8 cellular contexts compared by ENCODE assay signal in genomic region chr2:207692206-207693065, GRCh38. TPM values are rescaled to one million over a fixed set of nuclear protein-coding genes. Genes with fewer than 3 reads are reported as not detected.
DNase-seq lines count a peak whose midpoint lies in the region; ATAC-seq and TF ChIP-seq lines count a peak whose summit lies in the region.

No MANE protein-coding gene starts in this region.

- peak overlapping the region in 2 of 10 donors; percentile 35 to 56 for H3K4me3 Mint-ChIP-seq in naive thymus-derived CD4-positive, alpha-beta T cell

- peak; percentile 82 for ATAC-seq in naive thymus-derived CD4-positive, alpha-beta T cell
- ATAC-seq in HG03378 (IDR thresholded peaks at IDR 0.05; ENCODE audit: unreplicated experiment) (no peak), GM18517 (IDR thresholded peaks at IDR 0.05; ENCODE audit: unreplicated experiment) (no peak)

- no peak overlapping the region for H3K27ac Mint-ChIP-seq in naive thymus-derived CD4-positive, alpha-beta T cell

- POLR2A ChIA-PET in naive thymus-derived CD4-positive, alpha-beta T cell (lab: Charles Lee): interaction anchor here (0.7 kb wide), 1 partner anchor 19 kb away, joined by 3 read pairs; the partner anchor contains the start of gene CCNYL1

- DNase-seq in DMS 273 (lab: John Stamatoyannopoulos, UW; ENCODE audit: unreplicated experiment) (peak; percentile 64), DMS 273 treated with DMSO at 0.1 percent for 48 hours (lab: John Stamatoyannopoulos, UW) (no peak), UCSD-AML1 (lab: John Stamatoyannopoulos, UW; ENCODE audit: unreplicated experiment) (peak; percentile 33), colonic mucosa (peak; percentile 57)
- DNase-seq in naive thymus-derived CD4-positive, alpha-beta T cell: peak in 8 of 9 donors; percentile 21 to 58 (median 41)

- H3K4me1 ChIP-seq in colonic mucosa: no peaks in the 10 kb centered on the region
- H3K4me1 ChIP-seq in naive thymus-derived CD4-positive, alpha-beta T cell (ENCODE audit: control insufficient read depth in 2 of 2, insufficient read depth in 2 of 2, low read length in 2 of 2): no peaks in the 10 kb centered on the region

- TF ChIP-seq CTCF in colonic mucosa (IDR thresholded peaks at IDR 0.05): peak; percentile 38

- H3K4me1 Mint-ChIP-seq in naive thymus-derived CD4-positive, alpha-beta T cell: peaks cover 0 to 6% (median 5%) of the 10 kb centered on the region in 7 donors

- no peaks in the 10 kb centered on the region for H3K36me3 Mint-ChIP-seq in naive thymus-derived CD4-positive, alpha-beta T cell

- intact Hi-C loops in colonic mucosa (cut with DNase I): no loop called here
- intact Hi-C loops in naive thymus-derived CD4-positive, alpha-beta T cell (cut with micrococcal nuclease): loop anchor here in 1 of 2 donors (1.0 to 5.0 kb wide), 7 partner anchors 19 to 1000 kb away; partner anchors contain the start of genes CCNYL1 and METTL21A

- peaks cover 0 to 5% (median 0%) of the 10 kb centered on the region in 5 donors for H3K27me3 Mint-ChIP-seq in naive thymus-derived CD4-positive, alpha-beta T cell

- no peaks in the 10 kb centered on the region for H3K9me3 Mint-ChIP-seq in naive thymus-derived CD4-positive, alpha-beta T cell

- no peaks in the 10 kb centered on the region for H3K9me3 ChIP-seq in colonic mucosa
- H3K9me3 ChIP-seq in naive thymus-derived CD4-positive, alpha-beta T cell (ENCODE audit: control insufficient read depth in 2 of 3, low read length in 3 of 3): no peaks in the 10 kb centered on the region

- H3K27me3 ChIP-seq in colonic mucosa: no peaks in the 10 kb centered on the region
- H3K27me3 ChIP-seq in naive thymus-derived CD4-positive, alpha-beta T cell (ENCODE audit: control insufficient read depth in 2 of 2, insufficient read depth in 2 of 2, low read length in 2 of 2): no peaks in the 10 kb centered on the region

- TF ChIP-seq RAD21 in Ishikawa (IDR thresholded peaks at IDR 0.05; ENCODE audit: low read depth): peak; percentile 60

- CTCF ChIA-PET in naive thymus-derived CD4-positive, alpha-beta T cell (lab: Charles Lee): interaction anchor here (0.9 to 1.9 kb wide), 3 partner anchors 66 to 561 kb away, joined by 3 to 6 read pairs (median 4); no protein-coding TSS in a partner anchor

- H3K4me3 ChIP-seq in colonic mucosa: no peak overlapping the region
- H3K4me3 ChIP-seq in naive thymus-derived CD4-positive, alpha-beta T cell (ENCODE audit: low read length): no peak overlapping the region

- no peaks in the 10 kb centered on the region for H3K36me3 ChIP-seq in colonic mucosa
- H3K36me3 ChIP-seq in naive thymus-derived CD4-positive, alpha-beta T cell (ENCODE audit: control insufficient read depth in 2 of 3, insufficient read depth in 3 of 3, low read length in 3 of 3): no peaks in the 10 kb centered on the region

- no peak overlapping the region for H3K27ac ChIP-seq in colonic mucosa
- no peak overlapping the region for H3K27ac ChIP-seq in naive thymus-derived CD4-positive, alpha-beta T cell (ENCODE audit: low read depth, low read length)

- TF ChIP-seq EP300 in Ishikawa (IDR thresholded peaks at IDR 0.05; ENCODE audit: borderline replicate concordance): no peak

- no peak overlapping the region for H3K9ac ChIP-seq in colonic mucosa (ENCODE audit: low read depth in 2 of 2, low read length in 2 of 2)

TF ChIP-seq in Ishikawa, 13 proteins besides CTCF, POLR2A, EP300 and RAD21:
- TF ChIP-seq REST (IDR thresholded peaks at IDR 0.05; ENCODE audit: low read depth): no peak
- 0 out of 2 replicates have a peak, but pooled peaks have one; percentile 15 for TF ChIP-seq TEAD4 (IDR thresholded peaks at IDR 0.05)

RNA-seq across cellular contexts. Expression of gene CCNYL1, which starts 19.0 kb away (rescaled TPM):
- total RNA-seq in colonic mucosa: 10 to 100 TPM; 19.9 to 33.1 TPM
- total RNA-seq in naive thymus-derived CD4-positive, alpha-beta T cell: 10 to 100 TPM in 3 of 5 experiments, 1 to 10 TPM in 2; 6.7 to 16.7 (median 10.7) TPM
- polyA plus RNA-seq in naive thymus-derived CD4-positive, alpha-beta T cell: 1 to 10 TPM; 1.7 to 2.6 TPM
